In the genomic region with DNA sequence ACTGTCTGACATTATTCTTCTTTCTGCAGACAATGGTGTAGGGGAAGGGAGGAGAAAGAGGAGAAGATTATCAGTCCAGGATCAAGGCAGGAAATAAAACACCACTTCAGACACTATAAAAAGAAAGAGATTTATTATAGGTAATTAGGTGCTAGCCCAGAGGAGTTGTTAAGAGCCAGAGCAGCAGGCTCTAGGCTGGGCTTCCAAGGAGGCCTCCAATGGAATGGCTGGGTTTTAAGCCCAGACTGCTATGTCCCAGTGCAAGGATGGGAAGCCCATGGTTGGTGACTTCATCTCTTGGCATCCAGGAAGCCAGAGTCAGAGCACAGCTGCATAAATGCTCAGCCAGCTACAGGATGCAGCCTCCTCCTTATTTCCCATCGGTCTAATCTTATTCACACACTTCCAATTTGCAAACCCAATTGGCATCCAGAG, we compare ENCODE assay signal across 1 cellular context.
TF ChIP-seq lines count a peak whose summit lies in the region.

No MANE protein-coding gene starts in this region.

TF ChIP-seq in WTC11, 78 proteins besides CTCF, POLR2A, EP300 and RAD21 (continued from another document):
- TF ChIP-seq, protein P1, sequence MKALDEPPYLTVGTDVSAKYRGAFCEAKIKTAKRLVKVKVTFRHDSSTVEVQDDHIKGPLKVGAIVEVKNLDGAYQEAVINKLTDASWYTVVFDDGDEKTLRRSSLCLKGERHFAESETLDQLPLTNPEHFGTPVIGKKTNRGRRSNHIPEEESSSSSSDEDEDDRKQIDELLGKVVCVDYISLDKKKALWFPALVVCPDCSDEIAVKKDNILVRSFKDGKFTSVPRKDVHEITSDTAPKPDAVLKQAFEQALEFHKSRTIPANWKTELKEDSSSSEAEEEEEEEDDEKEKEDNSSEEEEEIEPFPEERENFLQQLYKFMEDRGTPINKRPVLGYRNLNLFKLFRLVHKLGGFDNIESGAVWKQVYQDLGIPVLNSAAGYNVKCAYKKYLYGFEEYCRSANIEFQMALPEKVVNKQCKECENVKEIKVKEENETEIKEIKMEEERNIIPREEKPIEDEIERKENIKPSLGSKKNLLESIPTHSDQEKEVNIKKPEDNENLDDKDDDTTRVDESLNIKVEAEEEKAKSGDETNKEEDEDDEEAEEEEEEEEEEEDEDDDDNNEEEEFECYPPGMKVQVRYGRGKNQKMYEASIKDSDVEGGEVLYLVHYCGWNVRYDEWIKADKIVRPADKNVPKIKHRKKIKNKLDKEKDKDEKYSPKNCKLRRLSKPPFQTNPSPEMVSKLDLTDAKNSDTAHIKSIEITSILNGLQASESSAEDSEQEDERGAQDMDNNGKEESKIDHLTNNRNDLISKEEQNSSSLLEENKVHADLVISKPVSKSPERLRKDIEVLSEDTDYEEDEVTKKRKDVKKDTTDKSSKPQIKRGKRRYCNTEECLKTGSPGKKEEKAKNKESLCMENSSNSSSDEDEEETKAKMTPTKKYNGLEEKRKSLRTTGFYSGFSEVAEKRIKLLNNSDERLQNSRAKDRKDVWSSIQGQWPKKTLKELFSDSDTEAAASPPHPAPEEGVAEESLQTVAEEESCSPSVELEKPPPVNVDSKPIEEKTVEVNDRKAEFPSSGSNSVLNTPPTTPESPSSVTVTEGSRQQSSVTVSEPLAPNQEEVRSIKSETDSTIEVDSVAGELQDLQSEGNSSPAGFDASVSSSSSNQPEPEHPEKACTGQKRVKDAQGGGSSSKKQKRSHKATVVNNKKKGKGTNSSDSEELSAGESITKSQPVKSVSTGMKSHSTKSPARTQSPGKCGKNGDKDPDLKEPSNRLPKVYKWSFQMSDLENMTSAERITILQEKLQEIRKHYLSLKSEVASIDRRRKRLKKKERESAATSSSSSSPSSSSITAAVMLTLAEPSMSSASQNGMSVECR (CRISPR knock-in tag; IDR thresholded peaks at IDR 0.05; ENCODE audit: borderline replicate concordance) = no peak
- TF ChIP-seq FOXJ3 (CRISPR knock-in tag; IDR thresholded peaks at IDR 0.05; ENCODE audit: borderline replicate concordance) = no peak
- TF ChIP-seq GABPB1 (CRISPR knock-in tag; IDR thresholded peaks at IDR 0.05) = no peak
- TF ChIP-seq, protein P2, sequence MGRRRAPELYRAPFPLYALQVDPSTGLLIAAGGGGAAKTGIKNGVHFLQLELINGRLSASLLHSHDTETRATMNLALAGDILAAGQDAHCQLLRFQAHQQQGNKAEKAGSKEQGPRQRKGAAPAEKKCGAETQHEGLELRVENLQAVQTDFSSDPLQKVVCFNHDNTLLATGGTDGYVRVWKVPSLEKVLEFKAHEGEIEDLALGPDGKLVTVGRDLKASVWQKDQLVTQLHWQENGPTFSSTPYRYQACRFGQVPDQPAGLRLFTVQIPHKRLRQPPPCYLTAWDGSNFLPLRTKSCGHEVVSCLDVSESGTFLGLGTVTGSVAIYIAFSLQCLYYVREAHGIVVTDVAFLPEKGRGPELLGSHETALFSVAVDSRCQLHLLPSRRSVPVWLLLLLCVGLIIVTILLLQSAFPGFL (CRISPR knock-in tag; IDR thresholded peaks at IDR 0.05; ENCODE audit: borderline replicate concordance) = no peak
TF ChIP-seq in WTC11: peak in this region for 0.
